In genomic region chr6:84161190-84161589, GRCh38 we compare ENCODE assay signal across 30 cellular contexts.
"Had no signal": no experiment of that assay in that cellular context is flagged by ENCODE, and none has a peak within 500 bp of the region (broad histone marks: within the 10 kb centered on the region; RNA-seq: fewer than 3 reads in every experiment).

No MANE protein-coding gene starts in this region.

- H3K36me3 ChIP-seq: neural progenitor cell had no signal

- H3K9ac ChIP-seq: neural progenitor cell, parathyroid adenoma had no signal

- H3K27ac Mint-ChIP-seq: memory B cell; mesothelial cell of epicardium; naive thymus-derived CD4-positive, alpha-beta T cell; nephron; neural progenitor cell; stimulated activated effector memory CD8-positive, alpha-beta T cell treated with anti-CD3 and anti-CD28 coated beads, Interleukin-12 subunit alpha, Interleukin-12 subunit beta, amount 100 ng/mL, for 72 hours had no signal

- H3K9me3 ChIP-seq: gastroesophageal sphincter, left ventricle myocardium inferior, lower lobe of right lung, psoas muscle, sigmoid colon, stomach, testis, tibial nerve, upper lobe of left lung had no signal

- ATAC-seq: esophagus mucosa; foreskin keratinocyte; gastroesophageal sphincter; heart right ventricle; left colon; lower lobe of right lung; naive thymus-derived CD4-positive, alpha-beta T cell; psoas muscle; stimulated activated effector memory CD8-positive, alpha-beta T cell treated with anti-CD3 and anti-CD28 coated beads, Interleukin-12 subunit alpha, Interleukin-12 subunit beta, amount 100 ng/mL, for 72 hours had no signal

- H3K27ac ChIP-seq: dorsolateral prefrontal cortex, epithelial cell of prostate, foreskin keratinocyte, gastroesophageal sphincter, heart right ventricle, left ventricle myocardium inferior, lower lobe of right lung, neural progenitor cell, parathyroid adenoma, psoas muscle, sigmoid colon, stomach, testis, tibial nerve, upper lobe of left lung had no signal

- H3K4me3 Mint-ChIP-seq: memory B cell; mesothelial cell of epicardium; naive thymus-derived CD4-positive, alpha-beta T cell; nephron; neural progenitor cell; stimulated activated effector memory CD8-positive, alpha-beta T cell treated with anti-CD3 and anti-CD28 coated beads, Interleukin-12 subunit alpha, Interleukin-12 subunit beta, amount 100 ng/mL, for 72 hours had no signal

- H3K27me3 Mint-ChIP-seq: memory B cell; naive thymus-derived CD4-positive, alpha-beta T cell had no signal

- H3K4me3 ChIP-seq: dorsolateral prefrontal cortex, gastroesophageal sphincter, heart right ventricle, left ventricle myocardium inferior, lower lobe of right lung, neural progenitor cell, psoas muscle, sigmoid colon, stomach, testis, tibial nerve, upper lobe of left lung had no signal

- H3K27me3 ChIP-seq: dorsolateral prefrontal cortex, foreskin keratinocyte, gastroesophageal sphincter, heart right ventricle, neural progenitor cell, sigmoid colon, stomach, testis, tibial nerve, upper lobe of left lung had no signal

- H3K4me1 ChIP-seq: foreskin keratinocyte, gastroesophageal sphincter, heart right ventricle, lower lobe of right lung, neural progenitor cell, parathyroid adenoma, psoas muscle, sigmoid colon, stomach, testis, tibial nerve, upper lobe of left lung had no signal

- H3K4me1 Mint-ChIP-seq: memory B cell; mesothelial cell of epicardium; naive thymus-derived CD4-positive, alpha-beta T cell; nephron; neural progenitor cell; stimulated activated effector memory CD8-positive, alpha-beta T cell treated with anti-CD3 and anti-CD28 coated beads, Interleukin-12 subunit alpha, Interleukin-12 subunit beta, amount 100 ng/mL, for 72 hours had no signal

- H3K9me3 Mint-ChIP-seq: mesothelial cell of epicardium; nephron; neural progenitor cell; stimulated activated effector memory CD8-positive, alpha-beta T cell treated with anti-CD3 and anti-CD28 coated beads, Interleukin-12 subunit alpha, Interleukin-12 subunit beta, amount 100 ng/mL, for 72 hours had no signal

- DNase-seq: cerebellar nuclear complex; dorsolateral prefrontal cortex; effector CD4-positive, alpha-beta T cell; foreskin keratinocyte; glutamatergic neuron; heart right ventricle; islet precursor cell; kidney glomerular epithelial cell; left colon; left ventricle myocardium inferior; lower lobe of right lung; naive thymus-derived CD4-positive, alpha-beta T cell; psoas muscle; sigmoid colon; stimulated activated CD4-positive, alpha-beta T cell treated with anti-CD3 and anti-CD28 coated beads, Interleukin-2, amount 100 ng/mL, for 24 hours; stimulated activated CD4-positive, alpha-beta T cell treated with anti-CD3 and anti-CD28 coated beads, Interleukin-4, amount 100 ng/mL, for 24 hours; stimulated activated naive CD4-positive, alpha-beta T cell treated with Interleukin-2 at 50 U/mL for 16 hours; stomach; testis; upper lobe of left lung had no signal
